16 cellular contexts compared by ENCODE assay signal in genomic region chr1:201742476-201742875, GRCh38.
DNase-seq lines count a peak whose midpoint lies in the region; ATAC-seq and TF ChIP-seq lines count a peak whose summit lies in the region.
"Had no signal": no experiment of that assay in that cellular context is flagged by ENCODE, and none has a peak within 500 bp of the region (broad histone marks: within the 10 kb centered on the region; RNA-seq: fewer than 3 reads in every experiment).

No MANE protein-coding gene starts in this region.

- POLR2A ChIA-PET in CD4-positive, alpha-beta T cell (lab: Charles Lee), result no interaction called here

- H3K9me3 Mint-ChIP-seq in CD4-positive, alpha-beta T cell, result no peaks in the 10 kb centered on the region
- H3K9me3 Mint-ChIP-seq: activated T-helper 17 cell treated with anti-CD3 and anti-CD28 coated beads, Interleukin-2, amount 50 U/mL, for 72 hours had no signal

- no peak for ATAC-seq in CD4-positive, alpha-beta T cell (ENCODE audit: poor library complexity)
- ATAC-seq in psoas muscle, result peak in 2 of 4 donors; percentile 33 to 43
- ATAC-seq: activated T-helper 17 cell treated with anti-CD3 and anti-CD28 coated beads, Interleukin-2, amount 50 U/mL, for 72 hours; GM12878; Panc1 had no signal

- no peak for TF ChIP-seq CTCF in CD4-positive, alpha-beta T cell (IDR thresholded peaks at IDR 0.05)
- TF ChIP-seq CTCF in fibroblast of villous mesenchyme (IDR thresholded peaks at IDR 0.05; ENCODE audit: insufficient read depth, low read depth, low read length) (no peak), psoas muscle (IDR thresholded peaks at IDR 0.05) (no peak)

- H3K27me3 ChIP-seq in CD4-positive, alpha-beta T cell (ENCODE audit: control insufficient read depth, insufficient read depth, low read length), result no peaks in the 10 kb centered on the region
- H3K27me3 ChIP-seq in psoas muscle (ENCODE audit: insufficient read depth in 3 of 3, low read length in 2 of 3), result peaks cover 0 to 39% (median 0%) of the 10 kb centered on the region in 3 donors

- peaks cover 32% of the 10 kb centered on the region for H3K4me1 Mint-ChIP-seq in CD4-positive, alpha-beta T cell (ENCODE audit: low read depth)

- no peaks in the 10 kb centered on the region for H3K36me3 ChIP-seq in psoas muscle (ENCODE audit: insufficient read depth in 1 of 2, low read depth in 1 of 2)

- peaks cover 4% of the 10 kb centered on the region for H3K36me3 Mint-ChIP-seq in CD4-positive, alpha-beta T cell (ENCODE audit: low read depth)

- H3K4me3 Mint-ChIP-seq in CD4-positive, alpha-beta T cell, result peak overlapping the region; percentile 57
- H3K4me3 Mint-ChIP-seq: activated T-helper 17 cell treated with anti-CD3 and anti-CD28 coated beads, Interleukin-2, amount 50 U/mL, for 72 hours had no signal

- intact Hi-C loops in CD4-positive, alpha-beta T cell (cut with DNase I, micrococcal nuclease), result no loop called here
- intact Hi-C loops in psoas muscle (cut with DNase I), result loop anchor here in 1 of 2 donors (5.0 kb wide), 1 partner anchor 40 kb away; no protein-coding TSS in a partner anchor

- no peak for DNase-seq in CD4-positive, alpha-beta T cell
- DNase-seq in SK-MEL-5 (ENCODE audit: low read depth, low spot score) (peak; percentile 26), fibroblast of villous mesenchyme (ENCODE audit: low read depth) (peak; percentile 75), psoas muscle (peak; percentile 39 to 73), NCI-H2171 (lab: John Stamatoyannopoulos, UW) (no peak), NCI-H510A (lab: John Stamatoyannopoulos, UW) (no peak), NCI-H1048 (lab: John Stamatoyannopoulos, UW) (no peak), NCI-H1694 (lab: John Stamatoyannopoulos, UW) (no peak)
- DNase-seq: activated CD4-positive, alpha-beta T cell treated with anti-CD3 and anti-CD28 coated beads, Interleukin-2, amount 50 U/mL, for 4 hours; T-helper 9 cell had no signal

- WGBS in psoas muscle, 3 donors, result 48 to 65% (median 57%) methylated on average over 6 of the region's 6 CpGs

- in situ Hi-C loops in SK-MEL-5 (cut with HindIII; ENCODE audit: low pct_unique_long_range_greater_than_20kb, low sequenced_read_pairs), result no loop called here

- peaks cover 26% of the 10 kb centered on the region for H3K27me3 Mint-ChIP-seq in CD4-positive, alpha-beta T cell

- CTCF ChIA-PET in CD4-positive, alpha-beta T cell (lab: Charles Lee), result no interaction called here

- H3K4me1 ChIP-seq in psoas muscle, result peaks cover 11% of the 10 kb centered on the region
- H3K4me1 ChIP-seq: parathyroid adenoma had no signal

- H3K27ac ChIP-seq in CD4-positive, alpha-beta T cell (ENCODE audit: low read depth, low read length), result no peak overlapping the region
- no peak overlapping the region for H3K27ac ChIP-seq in psoas muscle
- H3K27ac ChIP-seq: C4-2B, parathyroid adenoma had no signal

- H3K9me3 ChIP-seq in CD4-positive, alpha-beta T cell (ENCODE audit: control insufficient read depth, low read length), result no peaks in the 10 kb centered on the region
- no peaks in the 10 kb centered on the region for H3K9me3 ChIP-seq in psoas muscle

- peak overlapping the region; percentile 87 for H3K4me3 ChIP-seq in fibroblast of villous mesenchyme (ENCODE audit: low read depth, low read length)
- no peak overlapping the region for H3K4me3 ChIP-seq in psoas muscle
- H3K4me3 ChIP-seq: GM12878, lung had no signal

- H3K27ac Mint-ChIP-seq in CD4-positive, alpha-beta T cell, result no peak overlapping the region
- H3K27ac Mint-ChIP-seq: activated T-helper 17 cell treated with anti-CD3 and anti-CD28 coated beads, Interleukin-2, amount 50 U/mL, for 72 hours had no signal

Comparison
In these comparisons a context has a peak if more than half of its experiments do, and no peak if none do; other contexts are left out.
1. DNase-seq: peak in SK-MEL-5 (single experiment), fibroblast of villous mesenchyme (single experiment) and psoas muscle (2 of 2); none in CD4-positive, alpha-beta T cell (0 of 10), NCI-H2171 (single experiment), NCI-H510A (single experiment), NCI-H1048 (single experiment) and NCI-H1694 (single experiment).